Comparison of ENCODE assay signal across 27 cellular contexts in genomic region chr5:78661044-78661443, GRCh38.
"Had no signal": no experiment of that assay in that cellular context is flagged by ENCODE, and none has a peak within 500 bp of the region (broad histone marks: within the 10 kb centered on the region; RNA-seq: fewer than 3 reads in every experiment).

No MANE protein-coding gene starts in this region.

- H3K4me3 Mint-ChIP-seq: activated CD4-positive, alpha-beta memory T cell treated with anti-CD3 and anti-CD28 coated beads, Interleukin-2, amount 10 ng/mL, durations not matched to agents 7 days and 5 days; activated CD4-positive, alpha-beta T cell treated with anti-CD3 and anti-CD28 coated beads, Interleukin-2, amount 10 ng/mL, durations not matched to agents 7 days and 5 days; activated T-cell treated with anti-CD3 and anti-CD28 coated beads, Interleukin-2, amount 50 U/mL, for 24 hours; endodermal cell; nephron had no signal

- H3K4me3 ChIP-seq: esophagus muscularis mucosa, left ventricle myocardium inferior, mucosa of descending colon, right lobe of liver, skin epidermis, testis, transverse colon had no signal

- H3K9me3 ChIP-seq: esophagus muscularis mucosa, left ventricle myocardium inferior, mucosa of descending colon, neutrophil, right lobe of liver, testis, transverse colon had no signal

- FAIRE-seq: astrocyte, islet of Langerhans had no signal

- H3K27ac ChIP-seq: esophagus muscularis mucosa, neutrophil, right lobe of liver, skin epidermis, testis, transverse colon had no signal

- DNase-seq: activated CD4-positive, alpha-beta memory T cell treated with anti-CD3 and anti-CD28 coated beads, Interleukin-2, amount 10 ng/mL, durations not matched to agents 7 days and 5 days; activated CD4-positive, alpha-beta T cell treated with anti-CD3 and anti-CD28 coated beads for 1 hour; activated CD4-positive, alpha-beta T cell treated with anti-CD3 and anti-CD28 coated beads, Interleukin-2, amount 10 ng/mL, durations not matched to agents 7 days and 5 days; activated CD8-positive, alpha-beta memory T cell treated with anti-CD3 and anti-CD28 coated beads, Interleukin-2, amount 50 U/mL, for 48 hours; activated gamma-delta T cell treated with Interleukin-2 at 50 U/mL for 16 hours; activated naive CD4-positive, alpha-beta T cell treated with anti-CD3 and anti-CD28 coated beads, Interleukin-2, amount 50 U/mL, for 16 hours; activated T-cell treated with anti-CD3 and anti-CD28 coated beads, Interleukin-2, amount 50 U/mL, for 24 hours; amniotic stem cell; brain microvascular endothelial cell; caudate nucleus; endodermal cell; foreskin melanocyte; left ventricle myocardium inferior; mucosa of descending colon; right lobe of liver; stimulated activated CD4-positive, alpha-beta T cell treated with anti-CD3 and anti-CD28 coated beads, Interleukin-12 subunit alpha, Interleukin-12 subunit beta, amount 100 ng/mL, for 4 hours; stimulated activated CD4-positive, alpha-beta T cell treated with anti-CD3 and anti-CD28 coated beads, Interleukin-4, amount 100 ng/mL, for 1 hour; stimulated activated naive CD8-positive, alpha-beta T cell treated with anti-CD3 and anti-CD28 coated beads, Interleukin-15, Interleukin-2, amounts not matched to agents 100 U/mL and 50 U/mL, for 24 hours; T-helper 2 cell; testis; transverse colon had no signal

- ATAC-seq: mucosa of descending colon; right lobe of liver; stimulated activated naive CD8-positive, alpha-beta T cell treated with anti-CD3 and anti-CD28 coated beads, Interleukin-15, Interleukin-2, amounts not matched to agents 100 U/mL and 50 U/mL, for 24 hours had no signal

- H3K27me3 ChIP-seq: brain microvascular endothelial cell, esophagus muscularis mucosa, neutrophil, right lobe of liver, testis, transverse colon had no signal

- H3K36me3 ChIP-seq: brain microvascular endothelial cell, esophagus muscularis mucosa, left ventricle myocardium inferior, neutrophil, right lobe of liver, transverse colon had no signal

- H3K4me1 Mint-ChIP-seq: activated CD4-positive, alpha-beta memory T cell treated with anti-CD3 and anti-CD28 coated beads, Interleukin-2, amount 10 ng/mL, durations not matched to agents 7 days and 5 days; activated CD4-positive, alpha-beta T cell treated with anti-CD3 and anti-CD28 coated beads, Interleukin-2, amount 10 ng/mL, durations not matched to agents 7 days and 5 days had no signal

- H3K4me1 ChIP-seq: right lobe of liver had no signal

- H3K27ac Mint-ChIP-seq: activated CD4-positive, alpha-beta memory T cell treated with anti-CD3 and anti-CD28 coated beads, Interleukin-2, amount 10 ng/mL, durations not matched to agents 7 days and 5 days; activated CD4-positive, alpha-beta T cell treated with anti-CD3 and anti-CD28 coated beads, Interleukin-2, amount 10 ng/mL, durations not matched to agents 7 days and 5 days; activated T-cell treated with anti-CD3 and anti-CD28 coated beads, Interleukin-2, amount 50 U/mL, for 24 hours; endodermal cell had no signal
